ENCODE assay signal across 1 cellular context in the genomic region with DNA sequence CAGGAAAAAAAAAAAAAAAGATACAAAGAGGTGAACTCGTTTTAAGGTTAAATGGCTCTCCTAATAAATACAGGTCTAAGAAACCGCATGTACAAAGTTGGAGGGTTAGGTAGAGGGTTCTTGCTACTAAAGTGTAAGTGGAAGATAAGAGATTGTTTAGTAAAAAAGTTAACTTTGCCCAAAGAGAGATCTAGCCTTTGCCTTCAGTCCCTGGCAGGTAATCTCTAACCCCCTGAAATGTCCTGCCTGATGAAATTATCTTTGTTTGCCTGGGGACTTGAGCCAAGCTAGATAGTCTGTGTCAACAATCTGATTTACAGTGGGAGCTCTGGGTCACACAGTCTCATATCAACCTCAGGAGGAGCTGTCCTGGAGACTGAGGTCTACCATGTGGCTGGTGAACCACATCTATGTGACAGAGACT.
TF ChIP-seq lines count a peak whose summit lies in the region.

No MANE protein-coding gene starts in this region.

TF ChIP-seq in K562, 482 proteins besides CTCF, POLR2A, EP300 and RAD21 (continues in another document):
- TF ChIP-seq ETV6 (IDR thresholded peaks at IDR 0.05; ENCODE audit: borderline replicate concordance in 1 of 2, low read depth in 2 of 2, low read length in 1 of 2) (no peak), ETV6 (CRISPR knock-in tag; IDR thresholded peaks at IDR 0.05; ENCODE audit: borderline replicate concordance) (no peak), ZFP1 (CRISPR knock-in tag; IDR thresholded peaks at IDR 0.05) (no peak), GABPB2 (CRISPR knock-in tag; conservative IDR thresholded peaks at IDR 0.05) (no peak), ZNF217 (CRISPR knock-in tag; IDR thresholded peaks at IDR 0.05) (no peak), TFAM (CRISPR knock-in tag; conservative IDR thresholded peaks at IDR 0.05) (no peak), TRIM24 (IDR thresholded peaks at IDR 0.05) (peak; percentile 51 to 78; a peak in 3 of 4 replicates), U2AF2 (optimal IDR thresholded peaks at IDR 0.05; ENCODE audit: low read depth, low read length) (no peak), NFIC (IDR thresholded peaks at IDR 0.05) (peak; percentile 78), ZBED1 (IDR thresholded peaks at IDR 0.05) (no peak), SIN3A (IDR thresholded peaks at IDR 0.05; ENCODE audit: borderline replicate concordance in 2 of 2, control insufficient read depth in 1 of 2, low read depth in 2 of 2, low read length in 2 of 2) (no peak), WHSC1 (IDR thresholded peaks at IDR 0.05; ENCODE audit: low read length) (no peak), ZNF778 (CRISPR knock-in tag; IDR thresholded peaks at IDR 0.05) (no peak), ASH1L (IDR thresholded peaks at IDR 0.05; ENCODE audit: borderline replicate concordance, low read depth, partially characterized antibody) (no peak), ZNF3 (CRISPR knock-in tag; IDR thresholded peaks at IDR 0.05) (no peak), ZBTB1 (CRISPR knock-in tag; IDR thresholded peaks at IDR 0.05; ENCODE audit: borderline replicate concordance, low read depth) (no peak), TSC22D4 (tag; IDR thresholded peaks at IDR 0.05) (no peak), IFI16 (CRISPR knock-in tag; IDR thresholded peaks at IDR 0.05) (no peak), ZNF140 (CRISPR knock-in tag; IDR thresholded peaks at IDR 0.05) (no peak), SIRT6 (IDR thresholded peaks at IDR 0.05; ENCODE audit: low read depth, low read length) (no peak), SRF (CRISPR knock-in tag; IDR thresholded peaks at IDR 0.05) (no peak), ZC3H11A (IDR thresholded peaks at IDR 0.05; ENCODE audit: low read depth, low read length) (no peak), POLR2AphosphoS5 (IDR thresholded peaks at IDR 0.05; ENCODE audit: control insufficient read depth, insufficient read depth, low read depth, low read length) (peak; percentile 75; the same call in 1 of the 2 replicates), ETV5 (CRISPR knock-in tag; IDR thresholded peaks at IDR 0.05; ENCODE audit: low read depth) (no peak), SIX5 (IDR thresholded peaks at IDR 0.05; ENCODE audit: borderline replicate concordance in 1 of 2, insufficient read depth in 1 of 2, low read depth in 1 of 2, low read length in 2 of 2) (no peak), ZNF79 (CRISPR knock-in tag; IDR thresholded peaks at IDR 0.05; ENCODE audit: low read depth) (no peak), KDM2B (CRISPR knock-in tag; IDR thresholded peaks at IDR 0.05) (no peak), ESRRA (IDR thresholded peaks at IDR 0.05; ENCODE audit: borderline replicate concordance, low read depth) (peak; percentile 36; the same call in 1 of the 2 replicates), PRMT5 (CRISPR knock-in tag; IDR thresholded peaks at IDR 0.05) (no peak), ZNF174 (CRISPR knock-in tag; IDR thresholded peaks at IDR 0.05) (no peak), NUFIP1 (IDR thresholded peaks at IDR 0.05; ENCODE audit: partially characterized antibody) (no peak), ZNF324 (CRISPR knock-in tag; IDR thresholded peaks at IDR 0.05) (no peak), ZNF586 (CRISPR knock-in tag; conservative IDR thresholded peaks at IDR 0.05) (no peak), ZKSCAN3 (CRISPR knock-in tag; IDR thresholded peaks at IDR 0.05) (no peak), E2F3 (CRISPR knock-in tag; IDR thresholded peaks at IDR 0.05) (no peak), NR2F6 (CRISPR knock-in tag; IDR thresholded peaks at IDR 0.05) (no peak), GATA2 (CRISPR knock-in tag; IDR thresholded peaks at IDR 0.05) (no peak), TEAD4 (IDR thresholded peaks at IDR 0.05; ENCODE audit: low read length) (peak; percentile 80), TEAD4 (CRISPR knock-in tag; IDR thresholded peaks at IDR 0.05; ENCODE audit: borderline replicate concordance) (no peak), MEIS2 (IDR thresholded peaks at IDR 0.05; ENCODE audit: partially characterized antibody) (peak; percentile 94), POLR2B (IDR thresholded peaks at IDR 0.05; ENCODE audit: low read depth, partially characterized antibody) (no peak), KLF1 (tag; IDR thresholded peaks at IDR 0.05) (no peak), CTBP1 (IDR thresholded peaks at IDR 0.05; ENCODE audit: borderline replicate concordance) (peak; percentile 68), KLF16 (IDR thresholded peaks at IDR 0.05) (peak; percentile 63; the same call in 1 of the 2 replicates), CHD1 (IDR thresholded peaks at IDR 0.05; ENCODE audit: low read length) (no peak)
- TF ChIP-seq, protein P1, sequence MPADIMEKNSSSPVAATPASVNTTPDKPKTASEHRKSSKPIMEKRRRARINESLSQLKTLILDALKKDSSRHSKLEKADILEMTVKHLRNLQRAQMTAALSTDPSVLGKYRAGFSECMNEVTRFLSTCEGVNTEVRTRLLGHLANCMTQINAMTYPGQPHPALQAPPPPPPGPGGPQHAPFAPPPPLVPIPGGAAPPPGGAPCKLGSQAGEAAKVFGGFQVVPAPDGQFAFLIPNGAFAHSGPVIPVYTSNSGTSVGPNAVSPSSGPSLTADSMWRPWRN (IDR thresholded peaks at IDR 0.05; ENCODE audit: low read depth) = 0 out of 2 replicates have a peak, but pooled peaks have one; percentile 51
- TF ChIP-seq, protein P2, sequence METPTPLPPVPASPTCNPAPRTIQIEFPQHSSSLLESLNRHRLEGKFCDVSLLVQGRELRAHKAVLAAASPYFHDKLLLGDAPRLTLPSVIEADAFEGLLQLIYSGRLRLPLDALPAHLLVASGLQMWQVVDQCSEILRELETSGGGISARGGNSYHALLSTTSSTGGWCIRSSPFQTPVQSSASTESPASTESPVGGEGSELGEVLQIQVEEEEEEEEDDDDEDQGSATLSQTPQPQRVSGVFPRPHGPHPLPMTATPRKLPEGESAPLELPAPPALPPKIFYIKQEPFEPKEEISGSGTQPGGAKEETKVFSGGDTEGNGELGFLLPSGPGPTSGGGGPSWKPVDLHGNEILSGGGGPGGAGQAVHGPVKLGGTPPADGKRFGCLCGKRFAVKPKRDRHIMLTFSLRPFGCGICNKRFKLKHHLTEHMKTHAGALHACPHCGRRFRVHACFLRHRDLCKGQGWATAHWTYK (CRISPR knock-in tag; IDR thresholded peaks at IDR 0.05) = no peak
- TF ChIP-seq, protein P3, sequence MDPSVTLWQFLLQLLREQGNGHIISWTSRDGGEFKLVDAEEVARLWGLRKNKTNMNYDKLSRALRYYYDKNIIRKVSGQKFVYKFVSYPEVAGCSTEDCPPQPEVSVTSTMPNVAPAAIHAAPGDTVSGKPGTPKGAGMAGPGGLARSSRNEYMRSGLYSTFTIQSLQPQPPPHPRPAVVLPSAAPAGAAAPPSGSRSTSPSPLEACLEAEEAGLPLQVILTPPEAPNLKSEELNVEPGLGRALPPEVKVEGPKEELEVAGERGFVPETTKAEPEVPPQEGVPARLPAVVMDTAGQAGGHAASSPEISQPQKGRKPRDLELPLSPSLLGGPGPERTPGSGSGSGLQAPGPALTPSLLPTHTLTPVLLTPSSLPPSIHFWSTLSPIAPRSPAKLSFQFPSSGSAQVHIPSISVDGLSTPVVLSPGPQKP (CRISPR knock-in tag; IDR thresholded peaks at IDR 0.05) = no peak
- TF ChIP-seq, protein P4, sequence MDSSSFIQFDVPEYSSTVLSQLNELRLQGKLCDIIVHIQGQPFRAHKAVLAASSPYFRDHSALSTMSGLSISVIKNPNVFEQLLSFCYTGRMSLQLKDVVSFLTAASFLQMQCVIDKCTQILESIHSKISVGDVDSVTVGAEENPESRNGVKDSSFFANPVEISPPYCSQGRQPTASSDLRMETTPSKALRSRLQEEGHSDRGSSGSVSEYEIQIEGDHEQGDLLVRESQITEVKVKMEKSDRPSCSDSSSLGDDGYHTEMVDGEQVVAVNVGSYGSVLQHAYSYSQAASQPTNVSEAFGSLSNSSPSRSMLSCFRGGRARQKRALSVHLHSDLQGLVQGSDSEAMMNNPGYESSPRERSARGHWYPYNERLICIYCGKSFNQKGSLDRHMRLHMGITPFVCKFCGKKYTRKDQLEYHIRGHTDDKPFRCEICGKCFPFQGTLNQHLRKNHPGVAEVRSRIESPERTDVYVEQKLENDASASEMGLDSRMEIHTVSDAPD (CRISPR knock-in tag; IDR thresholded peaks at IDR 0.05) = no peak
- TF ChIP-seq, protein P5, sequence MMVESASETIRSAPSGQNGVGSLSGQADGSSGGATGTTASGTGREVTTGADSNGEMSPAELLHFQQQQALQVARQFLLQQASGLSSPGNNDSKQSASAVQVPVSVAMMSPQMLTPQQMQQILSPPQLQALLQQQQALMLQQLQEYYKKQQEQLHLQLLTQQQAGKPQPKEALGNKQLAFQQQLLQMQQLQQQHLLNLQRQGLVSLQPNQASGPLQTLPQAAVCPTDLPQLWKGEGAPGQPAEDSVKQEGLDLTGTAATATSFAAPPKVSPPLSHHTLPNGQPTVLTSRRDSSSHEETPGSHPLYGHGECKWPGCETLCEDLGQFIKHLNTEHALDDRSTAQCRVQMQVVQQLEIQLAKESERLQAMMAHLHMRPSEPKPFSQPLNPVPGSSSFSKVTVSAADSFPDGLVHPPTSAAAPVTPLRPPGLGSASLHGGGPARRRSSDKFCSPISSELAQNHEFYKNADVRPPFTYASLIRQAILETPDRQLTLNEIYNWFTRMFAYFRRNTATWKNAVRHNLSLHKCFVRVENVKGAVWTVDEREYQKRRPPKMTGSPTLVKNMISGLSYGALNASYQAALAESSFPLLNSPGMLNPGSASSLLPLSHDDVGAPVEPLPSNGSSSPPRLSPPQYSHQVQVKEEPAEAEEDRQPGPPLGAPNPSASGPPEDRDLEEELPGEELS (CRISPR knock-in tag; IDR thresholded peaks at IDR 0.05; ENCODE audit: borderline replicate concordance) = no peak
- TF ChIP-seq, protein P6, sequence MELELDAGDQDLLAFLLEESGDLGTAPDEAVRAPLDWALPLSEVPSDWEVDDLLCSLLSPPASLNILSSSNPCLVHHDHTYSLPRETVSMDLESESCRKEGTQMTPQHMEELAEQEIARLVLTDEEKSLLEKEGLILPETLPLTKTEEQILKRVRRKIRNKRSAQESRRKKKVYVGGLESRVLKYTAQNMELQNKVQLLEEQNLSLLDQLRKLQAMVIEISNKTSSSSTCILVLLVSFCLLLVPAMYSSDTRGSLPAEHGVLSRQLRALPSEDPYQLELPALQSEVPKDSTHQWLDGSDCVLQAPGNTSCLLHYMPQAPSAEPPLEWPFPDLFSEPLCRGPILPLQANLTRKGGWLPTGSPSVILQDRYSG (tag; conservative IDR thresholded peaks at IDR 0.05; ENCODE audit: low read depth) = 0 out of 2 replicates have a peak, but pooled peaks have one; percentile 24
- TF ChIP-seq, protein P7, sequence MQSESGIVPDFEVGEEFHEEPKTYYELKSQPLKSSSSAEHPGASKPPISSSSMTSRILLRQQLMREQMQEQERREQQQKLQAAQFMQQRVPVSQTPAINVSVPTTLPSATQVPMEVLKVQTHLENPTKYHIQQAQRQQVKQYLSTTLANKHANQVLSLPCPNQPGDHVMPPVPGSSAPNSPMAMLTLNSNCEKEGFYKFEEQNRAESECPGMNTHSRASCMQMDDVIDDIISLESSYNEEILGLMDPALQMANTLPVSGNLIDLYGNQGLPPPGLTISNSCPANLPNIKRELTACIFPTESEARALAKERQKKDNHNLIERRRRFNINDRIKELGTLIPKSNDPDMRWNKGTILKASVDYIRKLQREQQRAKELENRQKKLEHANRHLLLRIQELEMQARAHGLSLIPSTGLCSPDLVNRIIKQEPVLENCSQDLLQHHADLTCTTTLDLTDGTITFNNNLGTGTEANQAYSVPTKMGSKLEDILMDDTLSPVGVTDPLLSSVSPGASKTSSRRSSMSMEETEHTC (IDR thresholded peaks at IDR 0.05) = 0 out of 2 replicates have a peak, but pooled peaks have one; percentile 25
- TF ChIP-seq, protein P8, sequence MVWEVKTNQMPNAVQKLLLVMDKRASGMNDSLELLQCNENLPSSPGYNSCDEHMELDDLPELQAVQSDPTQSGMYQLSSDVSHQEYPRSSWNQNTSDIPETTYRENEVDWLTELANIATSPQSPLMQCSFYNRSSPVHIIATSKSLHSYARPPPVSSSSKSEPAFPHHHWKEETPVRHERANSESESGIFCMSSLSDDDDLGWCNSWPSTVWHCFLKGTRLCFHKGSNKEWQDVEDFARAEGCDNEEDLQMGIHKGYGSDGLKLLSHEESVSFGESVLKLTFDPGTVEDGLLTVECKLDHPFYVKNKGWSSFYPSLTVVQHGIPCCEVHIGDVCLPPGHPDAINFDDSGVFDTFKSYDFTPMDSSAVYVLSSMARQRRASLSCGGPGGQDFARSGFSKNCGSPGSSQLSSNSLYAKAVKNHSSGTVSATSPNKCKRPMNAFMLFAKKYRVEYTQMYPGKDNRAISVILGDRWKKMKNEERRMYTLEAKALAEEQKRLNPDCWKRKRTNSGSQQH (CRISPR knock-in tag; IDR thresholded peaks at IDR 0.05) = no peak
- TF ChIP-seq, protein P9, sequence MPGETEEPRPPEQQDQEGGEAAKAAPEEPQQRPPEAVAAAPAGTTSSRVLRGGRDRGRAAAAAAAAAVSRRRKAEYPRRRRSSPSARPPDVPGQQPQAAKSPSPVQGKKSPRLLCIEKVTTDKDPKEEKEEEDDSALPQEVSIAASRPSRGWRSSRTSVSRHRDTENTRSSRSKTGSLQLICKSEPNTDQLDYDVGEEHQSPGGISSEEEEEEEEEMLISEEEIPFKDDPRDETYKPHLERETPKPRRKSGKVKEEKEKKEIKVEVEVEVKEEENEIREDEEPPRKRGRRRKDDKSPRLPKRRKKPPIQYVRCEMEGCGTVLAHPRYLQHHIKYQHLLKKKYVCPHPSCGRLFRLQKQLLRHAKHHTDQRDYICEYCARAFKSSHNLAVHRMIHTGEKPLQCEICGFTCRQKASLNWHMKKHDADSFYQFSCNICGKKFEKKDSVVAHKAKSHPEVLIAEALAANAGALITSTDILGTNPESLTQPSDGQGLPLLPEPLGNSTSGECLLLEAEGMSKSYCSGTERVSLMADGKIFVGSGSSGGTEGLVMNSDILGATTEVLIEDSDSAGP (CRISPR knock-in tag; IDR thresholded peaks at IDR 0.05) = no peak
- TF ChIP-seq, protein P10, sequence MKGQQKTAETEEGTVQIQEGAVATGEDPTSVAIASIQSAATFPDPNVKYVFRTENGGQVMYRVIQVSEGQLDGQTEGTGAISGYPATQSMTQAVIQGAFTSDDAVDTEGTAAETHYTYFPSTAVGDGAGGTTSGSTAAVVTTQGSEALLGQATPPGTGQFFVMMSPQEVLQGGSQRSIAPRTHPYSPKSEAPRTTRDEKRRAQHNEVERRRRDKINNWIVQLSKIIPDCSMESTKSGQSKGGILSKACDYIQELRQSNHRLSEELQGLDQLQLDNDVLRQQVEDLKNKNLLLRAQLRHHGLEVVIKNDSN (CRISPR knock-in tag; IDR thresholded peaks at IDR 0.05) = no peak
